ENCODE assay signal across 8 cellular contexts in the genomic region with DNA sequence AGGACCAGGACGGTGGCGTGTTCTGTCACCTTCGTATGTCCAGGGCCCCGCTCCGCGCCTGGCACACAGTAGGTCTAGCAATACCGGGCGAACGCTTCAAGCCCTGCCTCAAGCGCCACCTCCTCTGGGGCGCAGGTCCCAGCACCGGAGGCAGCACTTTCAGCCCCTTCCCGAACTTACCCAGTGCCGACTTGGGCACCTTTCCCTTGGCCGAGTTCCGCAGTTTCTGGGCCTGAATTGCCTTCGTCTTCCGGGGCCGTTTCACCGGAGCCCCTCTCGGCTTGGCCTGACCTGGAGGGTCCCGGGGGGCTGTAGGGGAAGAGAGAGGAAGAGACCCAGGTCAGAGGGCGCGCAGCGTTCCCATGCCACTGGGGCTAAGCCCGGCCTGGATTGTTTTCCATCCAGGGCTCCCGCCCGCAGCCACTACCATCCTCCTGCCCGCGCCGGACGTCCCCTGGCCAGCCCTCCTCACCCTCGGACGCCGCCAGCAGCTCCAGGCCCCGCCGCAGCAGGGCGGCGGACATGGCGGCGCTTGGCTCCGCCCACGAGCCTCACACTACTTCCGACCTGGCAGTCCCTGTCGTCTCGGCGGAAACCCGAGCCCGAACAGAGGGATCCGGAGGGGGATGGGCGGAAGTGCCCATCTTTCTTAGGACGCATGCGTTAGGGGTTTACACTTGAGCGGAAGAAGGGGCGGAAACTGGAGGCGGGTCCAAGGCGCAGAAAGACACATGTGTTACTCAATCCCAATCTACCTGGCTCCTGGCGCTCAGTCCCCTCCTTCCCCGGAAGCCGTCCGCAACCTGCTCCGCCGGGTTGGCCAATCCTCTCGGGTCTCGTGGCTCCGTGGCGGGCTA. TPM values are rescaled to one million over a fixed set of nuclear protein-coding genes. Genes with fewer than 3 reads are reported as not detected.
A peak's percentile ranks its signal among the peaks of the same experiment; 100 is the strongest.
DNase-seq lines count a peak whose midpoint lies in the region; ATAC-seq, FAIRE-seq and TF ChIP-seq lines count a peak whose summit lies in the region.

A gene with protein sequence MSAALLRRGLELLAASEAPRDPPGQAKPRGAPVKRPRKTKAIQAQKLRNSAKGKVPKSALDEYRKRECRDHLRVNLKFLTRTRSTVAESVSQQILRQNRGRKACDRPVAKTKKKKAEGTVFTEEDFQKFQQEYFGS (minus strand): TSS at position 534 of the 857 bp plus-strand sequence. CDS start 10 bp downstream, at position 524.

- no peak for TF ChIP-seq CTCF in natural killer cell (IDR thresholded peaks at IDR 0.05)

- ATAC-seq in natural killer cell, result peak; percentile 86 to 94 (median 87)

- H3K27ac Mint-ChIP-seq in natural killer cell, result peak within 1 kb of the TSS; percentile 92 to 97

- H3K36me3 Mint-ChIP-seq in natural killer cell, result no peaks in the 10 kb centered on the region

- DNase-seq in EL (peak; percentile 100), H54 (ENCODE audit: insufficient read length, low spot score) (peak; percentile 84), M059J (ENCODE audit: low read depth) (peak; percentile 98), SHP77 (lab: John Stamatoyannopoulos, UW) (peak; percentile 99), fibroblast of peridontal ligament (ENCODE audit: extremely low read depth) (peak; percentile 98), natural killer cell (peak; percentile 96)
- DNase-seq in activated effector memory CD4-positive, alpha-beta T cell treated with Interleukin-2 at 50 U/mL for 16 hours, result peak; percentile 99
- peak; percentile 100 for DNase-seq in stimulated activated naive CD4-positive, alpha-beta T cell treated with Interleukin-2 at 50 U/mL for 16 hours (lab: John Stamatoyannopoulos, UW)

- peaks cover 30 to 54% of the 10 kb centered on the region in 2 donors for H3K4me1 Mint-ChIP-seq in natural killer cell

- FAIRE-seq in H54 (lab: Jason Lieb, UNC), result peak; percentile 65

- intact Hi-C loops in natural killer cell (cut with micrococcal nuclease), result loop anchor here (1.0 to 10.0 kb wide), 6 partner anchors 12 to 1112 kb away; partner anchors contain the start of genes ATF4, CBX6 and MIEF1

- no peaks in the 10 kb centered on the region for H3K9me3 Mint-ChIP-seq in natural killer cell

- peak within 1 kb of the TSS; percentile 94 for H3K4me3 Mint-ChIP-seq in natural killer cell

- peak; percentile 81 for TF ChIP-seq POLR2A in H54 (IDR thresholded peaks at IDR 0.05; ENCODE audit: low read depth, low read length)

- H3K27me3 Mint-ChIP-seq in natural killer cell (ENCODE audit: low read depth in 2 of 2), result no peaks in the 10 kb centered on the region

RNA-seq across cellular contexts. Expression of the gene that starts here (rescaled TPM):
- total RNA-seq in M059J (2014; rRNA removed; shearing (Covaris generic)), result 60.0 and 77.0 TPM in 2 replicates
- total RNA-seq in natural killer cell, result 10 to 100 TPM; 56.7 to 66.5 (median 61.3) TPM

Comparison
In these comparisons a context has a peak if more than half of its experiments do, and no peak if none do; other contexts are left out.
1. Peak in every context shown above with its lines: DNase-seq and ATAC-seq.